ENCODE assay signal across 8 cellular contexts in genomic region chr2:204691911-204692510, GRCh38.
DNase-seq lines count a peak whose midpoint lies in the region; ATAC-seq, FAIRE-seq and TF ChIP-seq lines count a peak whose summit lies in the region.

No MANE protein-coding gene starts in this region.

- H3K27ac Mint-ChIP-seq in MCF 10A (ENCODE audit: low read depth, unreplicated experiment), result no peak overlapping the region

- DNase-seq in AG09319 (ENCODE audit: extremely low read depth, low read depth), result peak; percentile 76
- peak; percentile 5 for DNase-seq in GM13976 (ENCODE audit: low spot score)
- DNase-seq in HuH-7.5 (ENCODE audit: low spot score), result peak; percentile 10
- DNase-seq in NT2/D1 (ENCODE audit: low read depth, low spot score), result peak; percentile 68
- peak; percentile 86 for DNase-seq in MCF 10A (ENCODE audit: unreplicated experiment)
- DNase-seq in stromal cell of bone marrow (ENCODE audit: low read depth), result peak; percentile 83

- peaks cover 4% of the 10 kb centered on the region for H3K4me1 Mint-ChIP-seq in MCF 10A (ENCODE audit: insufficient read depth, unreplicated experiment)

- H3K36me3 ChIP-seq in NT2/D1 (ENCODE audit: insufficient read depth, insufficient read length, low read length), result no peaks in the 10 kb centered on the region

- peak; percentile 98 for FAIRE-seq in islet of Langerhans (lab: Jason Lieb, UNC)

- no peaks in the 10 kb centered on the region for H3K27me3 ChIP-seq in NT2/D1 (ENCODE audit: insufficient read depth, insufficient read length)

- peak; percentile 82 for TF ChIP-seq CTCF in AG09319 (IDR thresholded peaks at IDR 0.05; ENCODE audit: low read depth, low read length)
- TF ChIP-seq CTCF in GM13976 (IDR thresholded peaks at IDR 0.05; ENCODE audit: borderline replicate concordance, control extremely low read depth, extremely low read depth, insufficient read depth, missing control alignments), result peak; percentile 37
- peak; percentile 76 for TF ChIP-seq CTCF in MCF 10A (IDR thresholded peaks at IDR 0.05; ENCODE audit: unreplicated experiment)

- H3K9me3 ChIP-seq in NT2/D1 (ENCODE audit: insufficient read depth, low read length), result no peaks in the 10 kb centered on the region

- CTCF ChIA-PET in MCF 10A (lab: Yijun Ruan, JAX), result interaction anchor here (0.5 to 4.2 kb wide), 34 partner anchors 10 to 1122 kb away, joined by 3 to 39 read pairs (median 3); no protein-coding TSS in a partner anchor

- no peaks in the 10 kb centered on the region for H3K4me1 ChIP-seq in NT2/D1 (ENCODE audit: insufficient read depth, insufficient read length)

- intact Hi-C loops in MCF 10A (cut with micrococcal nuclease), result loop anchor here (1.0 to 10.0 kb wide), 6 partner anchors 147 to 985 kb away; partner anchors contain the start of gene PARD3B

- H3K36me3 Mint-ChIP-seq in MCF 10A (ENCODE audit: insufficient read depth, unreplicated experiment), result no peaks in the 10 kb centered on the region

- no peak overlapping the region for H3K4me3 Mint-ChIP-seq in MCF 10A (ENCODE audit: unreplicated experiment)

- H3K27me3 Mint-ChIP-seq in MCF 10A (ENCODE audit: insufficient read depth, unreplicated experiment), result no peaks in the 10 kb centered on the region

- no peaks in the 10 kb centered on the region for H3K9me3 Mint-ChIP-seq in MCF 10A (ENCODE audit: unreplicated experiment)

- POLR2A ChIA-PET in MCF 10A (lab: Yijun Ruan, JAX), result interaction anchor here (0.6 to 2.3 kb wide), 5 partner anchors 9 to 984 kb away, joined by 3 to 14 read pairs (median 5); partner anchors contain the start of gene PARD3B

- H3K4me3 ChIP-seq in NT2/D1 (ENCODE audit: insufficient read length, low read depth), result no peak overlapping the region

- no peak for ATAC-seq in GM21723 (IDR thresholded peaks at IDR 0.05; ENCODE audit: unreplicated experiment)

- in situ Hi-C loops in GM13976 (cut with MboI; ENCODE audit: low sequenced_read_pairs, unreplicated experiment), result no loop called here

- no peak overlapping the region for H3K9ac ChIP-seq in NT2/D1 (ENCODE audit: insufficient read length, low read depth)

- BruUV-seq in MCF 10A (replicated peaks; lab: Mats Ljungman, UMichigan), result no TSS peak

Comparison
In these comparisons a context has a peak if more than half of its experiments do, and no peak if none do; other contexts are left out.
1. DNase-seq: peak in every context shown above with its lines; median percentile 86 in MCF 10A; 83 in stromal cell of bone marrow; 76 in AG09319; 68 in NT2/D1; 10 in HuH-7.5; 5 in GM13976.